Comparison of ENCODE assay signal across 8 cellular contexts in the genomic region with DNA sequence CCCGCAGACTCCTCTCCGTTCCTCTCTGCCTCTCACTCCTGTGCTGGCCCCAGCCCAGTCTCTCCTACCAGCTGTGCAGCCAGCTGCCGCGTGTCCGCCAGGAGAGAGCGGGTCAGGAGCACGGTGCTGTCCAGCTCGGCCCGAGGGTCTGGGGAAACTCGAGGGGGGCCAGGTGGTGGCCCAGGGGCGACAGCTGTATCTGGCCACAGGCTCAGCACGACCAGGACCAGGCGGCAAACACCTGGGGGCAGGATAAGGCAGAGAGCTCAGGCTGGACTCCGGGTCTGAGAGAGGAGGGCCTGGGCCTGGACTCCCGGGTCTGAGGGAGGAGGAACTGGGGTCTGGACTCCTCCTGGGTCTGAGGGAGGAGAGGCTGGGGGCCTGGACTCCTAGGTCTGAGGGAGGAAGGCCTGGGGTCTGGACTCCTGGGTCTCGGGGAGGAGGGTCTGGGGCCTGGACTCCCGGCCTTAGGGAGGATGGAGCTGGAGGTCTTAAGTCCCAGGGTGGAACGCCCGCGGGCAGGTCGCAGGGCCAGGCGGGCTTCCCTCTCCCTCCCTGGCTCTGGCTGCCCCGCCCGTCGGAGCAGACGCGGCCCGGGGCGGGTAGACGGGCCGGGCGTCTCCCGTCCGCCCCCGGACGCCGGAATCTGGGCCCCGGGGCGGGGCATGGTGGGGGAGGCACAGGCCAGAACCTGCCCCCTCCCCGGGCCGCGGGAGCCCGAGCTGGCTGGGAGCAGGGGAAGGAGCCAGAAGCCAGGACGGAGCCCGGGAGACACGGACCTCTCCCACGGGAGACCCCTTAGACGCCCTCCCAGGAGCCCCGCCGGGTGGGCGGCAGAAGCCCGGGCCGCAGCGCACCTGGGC. TPM values are rescaled to one million over a fixed set of nuclear protein-coding genes. Genes with fewer than 3 reads are reported as not detected.
DNase-seq lines count a peak whose midpoint lies in the region; ATAC-seq and TF ChIP-seq lines count a peak whose summit lies in the region.

No MANE protein-coding gene starts in this region.

- H3K9me3 ChIP-seq in iPS DF 6.9 (ENCODE audit: control insufficient read depth, insufficient read depth, low read length) (no peaks in the 10 kb centered on the region), thoracic aorta (no peaks in the 10 kb centered on the region)

- H3K9me3 Mint-ChIP-seq in activated naive CD8-positive, alpha-beta T cell (ENCODE audit: low read depth): no peaks in the 10 kb centered on the region
- H3K9me3 Mint-ChIP-seq in activated naive CD8-positive, alpha-beta T cell treated with anti-CD3 and anti-CD28 coated beads, Interleukin-2, amount 50 U/mL, for 24 hours: no peaks in the 10 kb centered on the region

- TF ChIP-seq CTCF in WI38 (IDR thresholded peaks at IDR 0.05; ENCODE audit: low read depth, low read length) (no peak), thoracic aorta (IDR thresholded peaks at IDR 0.05) (no peak)

- H3K4me1 Mint-ChIP-seq in activated naive CD8-positive, alpha-beta T cell (ENCODE audit: low read depth): peaks cover 16% of the 10 kb centered on the region
- H3K4me1 Mint-ChIP-seq in activated naive CD8-positive, alpha-beta T cell treated with anti-CD3 and anti-CD28 coated beads, Interleukin-2, amount 50 U/mL, for 24 hours: peaks cover 22% of the 10 kb centered on the region

- H3K27ac Mint-ChIP-seq in activated naive CD8-positive, alpha-beta T cell: no peak overlapping the region
- H3K27ac Mint-ChIP-seq in activated naive CD8-positive, alpha-beta T cell treated with anti-CD3 and anti-CD28 coated beads, Interleukin-2, amount 50 U/mL, for 24 hours: no peak overlapping the region

- H3K27ac ChIP-seq in iPS DF 6.9 (ENCODE audit: low read length): no peak overlapping the region
- H3K27ac ChIP-seq in thoracic aorta: peak overlapping the region in 1 of 2 donors; percentile 34

- peak overlapping the region; percentile 5 for H3K4me3 Mint-ChIP-seq in activated naive CD8-positive, alpha-beta T cell
- no peak overlapping the region for H3K4me3 Mint-ChIP-seq in activated naive CD8-positive, alpha-beta T cell treated with anti-CD3 and anti-CD28 coated beads, Interleukin-2, amount 50 U/mL, for 24 hours

- H3K36me3 ChIP-seq in iPS DF 6.9 (ENCODE audit: control insufficient read depth, insufficient read depth, low read length) (no peaks in the 10 kb centered on the region), thoracic aorta (no peaks in the 10 kb centered on the region)

- H3K4me1 ChIP-seq in iPS DF 6.9 (ENCODE audit: control insufficient read depth, insufficient read depth, low read length) (peaks cover 7% of the 10 kb centered on the region), thoracic aorta (ENCODE audit: control insufficient read depth in 1 of 2, low read depth in 2 of 2) (peaks cover 0 to 13% of the 10 kb centered on the region in 2 donors)

- DNase-seq in activated naive CD8-positive, alpha-beta T cell treated with anti-CD3 and anti-CD28 coated beads, Interleukin-2, amount 50 U/mL, for 24 hours: no peak
- DNase-seq in iPS DF 6.9 (ENCODE audit: low read depth, low spot score) (no peak), thoracic aorta (ENCODE audit: low spot score) (no peak), NCI-H1417 treated with DMSO at 0.1 percent for 48 hours (lab: John Stamatoyannopoulos, UW) (no peak), NCI-H2081 (lab: John Stamatoyannopoulos, UW) (no peak)

- H3K27me3 ChIP-seq in iPS DF 6.9 (ENCODE audit: control insufficient read depth, insufficient read depth, low read length): peaks cover 14% of the 10 kb centered on the region; the same call in 1 of the 2 replicates
- peaks cover 13% of the 10 kb centered on the region for H3K27me3 ChIP-seq in thoracic aorta (replicated peaks; ENCODE audit: insufficient read depth)

- WGBS in iPS DF 6.9 (ENCODE audit: insufficient coverage, insufficient read length): no CpG with 5 or more reads among the region's 54 CpGs

- H3K4me3 ChIP-seq in WI38 (ENCODE audit: low read depth, low read length) (peak overlapping the region; percentile 86), iPS DF 6.9 (ENCODE audit: low read length) (peak overlapping the region; percentile 32; the same call in 1 of the 2 replicates), thoracic aorta (peak overlapping the region; percentile 44)

- H3K36me3 Mint-ChIP-seq in activated naive CD8-positive, alpha-beta T cell: peaks cover 2% of the 10 kb centered on the region
- peaks cover 2% of the 10 kb centered on the region for H3K36me3 Mint-ChIP-seq in activated naive CD8-positive, alpha-beta T cell treated with anti-CD3 and anti-CD28 coated beads, Interleukin-2, amount 50 U/mL, for 24 hours (ENCODE audit: low read depth)

- H3K27me3 Mint-ChIP-seq in activated naive CD8-positive, alpha-beta T cell: peaks cover 18% of the 10 kb centered on the region
- H3K27me3 Mint-ChIP-seq in activated naive CD8-positive, alpha-beta T cell treated with anti-CD3 and anti-CD28 coated beads, Interleukin-2, amount 50 U/mL, for 24 hours: peaks cover 37% of the 10 kb centered on the region

- ATAC-seq in activated naive CD8-positive, alpha-beta T cell treated with anti-CD3 and anti-CD28 coated beads, Interleukin-2, amount 50 U/mL, for 24 hours: no peak
- ATAC-seq in thoracic aorta (ENCODE audit: insufficient number of reproducible peaks, low FRiP score, low read depth): no peak
- ATAC-seq in HG03108 (IDR thresholded peaks at IDR 0.05; ENCODE audit: unreplicated experiment): no peak

RNA-seq across cellular contexts. Expression of gene IL11, which starts 1.3 kb away (rescaled TPM):
- under 1 TPM in 1 of 2 donors, not detected in 1; 0.92 TPM for total RNA-seq in thoracic aorta

RNA-seq across cellular contexts. Expression of gene GARIN5B, which starts 5.9 kb away (rescaled TPM):
- total RNA-seq in thoracic aorta: not detected

RNA-seq across cellular contexts. Expression of gene TMEM190, which starts 7.7 kb away (rescaled TPM):
- not detected for total RNA-seq in thoracic aorta

RNA-seq across cellular contexts. Expression of gene COX6B2, which starts 14.4 kb away (rescaled TPM):
- not detected for total RNA-seq in thoracic aorta

RNA-seq across cellular contexts. Expression of gene TMEM238, which starts 15.2 kb away (rescaled TPM):
- total RNA-seq in thoracic aorta: 1 to 10 TPM in 1 of 2 donors, not detected in 1; 4.2 TPM

Comparison
In these comparisons a context has a peak if more than half of its experiments do, and no peak if none do; other contexts are left out.
1. H3K4me3 ChIP-seq: peak in every context shown above with its lines; median percentile 86 in WI38; 44 in thoracic aorta; 32 in iPS DF 6.9.